ENCODE assay signal across 32 cellular contexts in genomic region chr13:99973163-99973785, GRCh38. TPM values are rescaled to one million over a fixed set of nuclear protein-coding genes. Genes with fewer than 3 reads are reported as not detected.
A peak's percentile ranks its signal among the peaks of the same experiment; 100 is the strongest.
DNase-seq lines count a peak whose midpoint lies in the region; ATAC-seq, FAIRE-seq and TF ChIP-seq lines count a peak whose summit lies in the region.
"Had no signal": no experiment of that assay in that cellular context is flagged by ENCODE, and none has a peak within 500 bp of the region (broad histone marks: within the 10 kb centered on the region; RNA-seq: fewer than 3 reads in every experiment).

No MANE protein-coding gene starts in this region.

- peaks cover 82% of the 10 kb centered on the region for H3K27me3 Mint-ChIP-seq in activated T-cell treated with anti-CD3 and anti-CD28 coated beads, Interleukin-2, amount 50 U/mL, for 72 hours (ENCODE audit: low read depth)
- peaks cover 82% of the 10 kb centered on the region for H3K27me3 Mint-ChIP-seq in activated T-cell treated with anti-CD3 and anti-CD28 coated beads, Interleukin-2, amount 50 U/mL, for 24 hours
- H3K27me3 Mint-ChIP-seq in T-helper 17 cell, result peaks cover 77% of the 10 kb centered on the region

- H3K27me3 ChIP-seq in neural cell (ENCODE audit: insufficient read depth, low read depth, low read length), result peaks cover 81% of the 10 kb centered on the region

- H3K36me3 ChIP-seq in neural cell (ENCODE audit: insufficient read depth, low read length), result no peaks in the 10 kb centered on the region
- H3K36me3 ChIP-seq: breast epithelium, suprapubic skin had no signal

- no peaks in the 10 kb centered on the region for H3K9me2 ChIP-seq in neural cell (ENCODE audit: insufficient read depth, low read length)

- peak overlapping the region; percentile 26 for H3K27ac Mint-ChIP-seq in activated T-cell treated with anti-CD3 and anti-CD28 coated beads, Interleukin-2, amount 50 U/mL, for 72 hours
- H3K27ac Mint-ChIP-seq in activated T-cell treated with anti-CD3 and anti-CD28 coated beads, Interleukin-2, amount 50 U/mL, for 24 hours, result no peak overlapping the region
- H3K27ac Mint-ChIP-seq in T-helper 17 cell, result peak overlapping the region; percentile 82
- H3K27ac Mint-ChIP-seq: stimulated activated effector memory CD8-positive, alpha-beta T cell treated with anti-CD3 and anti-CD28 coated beads, Interleukin-12 subunit alpha, Interleukin-12 subunit beta, amount 100 ng/mL, for 72 hours had no signal

- no peak overlapping the region for H3K4me2 ChIP-seq in neural cell (ENCODE audit: low read length)

- TF ChIP-seq EP300 in neural cell (conservative IDR thresholded peaks at IDR 0.05; ENCODE audit: poor library complexity, severe bottlenecking), result no peak

- no peak for TF ChIP-seq RAD21 in neural cell (conservative IDR thresholded peaks at IDR 0.05)

- no peak overlapping the region for H2AFZ ChIP-seq in neural cell (ENCODE audit: low read depth, low read length)

- H3K9ac ChIP-seq in neural cell (ENCODE audit: low read length), result no peak overlapping the region

- H3K9me3 ChIP-seq in T-helper 17 cell (ENCODE audit: control insufficient read depth, low read length, poor library complexity, severe bottlenecking), result peaks cover 17% of the 10 kb centered on the region
- no peaks in the 10 kb centered on the region for H3K9me3 ChIP-seq in neural cell (ENCODE audit: low read length)
- H3K9me3 ChIP-seq: breast epithelium, suprapubic skin had no signal

- H3K4me1 Mint-ChIP-seq in activated T-cell treated with anti-CD3 and anti-CD28 coated beads, Interleukin-2, amount 50 U/mL, for 72 hours (ENCODE audit: low read depth), result peaks cover 21% of the 10 kb centered on the region
- H3K4me1 Mint-ChIP-seq in activated T-cell treated with anti-CD3 and anti-CD28 coated beads, Interleukin-2, amount 50 U/mL, for 24 hours (ENCODE audit: low read depth), result peaks cover 16% of the 10 kb centered on the region
- H3K4me1 Mint-ChIP-seq in T-helper 17 cell, result peaks cover 10% of the 10 kb centered on the region

- no peak for DNase-seq in activated T-cell treated with anti-CD3 and anti-CD28 coated beads, Interleukin-2, amount 50 U/mL, for 72 hours
- DNase-seq in activated T-cell treated with anti-CD3 and anti-CD28 coated beads, Interleukin-2, amount 50 U/mL, for 24 hours, result no peak
- DNase-seq in T-helper 17 cell (no peak), COLO668 (lab: John Stamatoyannopoulos, UW; ENCODE audit: unreplicated experiment) (no peak)
- DNase-seq: activated CD4-positive, CD25-positive, alpha-beta regulatory T cell treated with anti-CD3 and anti-CD28 coated beads, Interleukin-2, amount 50 U/mL, for 72 hours; activated T-cell treated with anti-CD3 and anti-CD28 coated beads, Interleukin-2, amount 50 U/mL, for 1 hour; amygdala; DMS79; effector CD8-positive, alpha-beta T cell; glutamatergic neuron; kidney; MV-4-11; NCI-H510A; NK-92 treated with Interleukin-12 subunit alpha and Interleukin-12 subunit beta, amount 100 ng/mL, for 24 hours; posterior cingulate gyrus; right cardiac atrium; SHP77; stimulated activated CD4-positive, alpha-beta T cell treated with anti-CD3 and anti-CD28 coated beads, Interleukin-2, amount 100 ng/mL, for 48 hours had no signal

- peak; percentile 30 for FAIRE-seq in G401.6 (lab: Jason Lieb, UNC)
- FAIRE-seq: colon, kidney had no signal

- peaks cover 75% of the 10 kb centered on the region for H3K79me2 ChIP-seq in neural cell (replicated peaks; ENCODE audit: insufficient read depth, low read length)

- H3K27ac ChIP-seq in neural cell (ENCODE audit: low read length), result no peak overlapping the region
- H3K27ac ChIP-seq: breast epithelium, suprapubic skin had no signal

- no peak for TF ChIP-seq CTCF in neural cell (IDR thresholded peaks at IDR 0.05; ENCODE audit: poor library complexity, severe bottlenecking)

- no peaks in the 10 kb centered on the region for H4K20me1 ChIP-seq in neural cell (ENCODE audit: insufficient read depth)

- H3K4me3 Mint-ChIP-seq in activated T-cell treated with anti-CD3 and anti-CD28 coated beads, Interleukin-2, amount 50 U/mL, for 72 hours, result no peak overlapping the region
- H3K4me3 Mint-ChIP-seq in activated T-cell treated with anti-CD3 and anti-CD28 coated beads, Interleukin-2, amount 50 U/mL, for 24 hours, result no peak overlapping the region
- H3K4me3 Mint-ChIP-seq in T-helper 17 cell, result peak overlapping the region; percentile 2
- H3K4me3 Mint-ChIP-seq: stimulated activated effector memory CD8-positive, alpha-beta T cell treated with anti-CD3 and anti-CD28 coated beads, Interleukin-12 subunit alpha, Interleukin-12 subunit beta, amount 100 ng/mL, for 72 hours had no signal

- H3K9me3 Mint-ChIP-seq in activated T-cell treated with anti-CD3 and anti-CD28 coated beads, Interleukin-2, amount 50 U/mL, for 72 hours, result no peaks in the 10 kb centered on the region
- peaks cover 15% of the 10 kb centered on the region for H3K9me3 Mint-ChIP-seq in activated T-cell treated with anti-CD3 and anti-CD28 coated beads, Interleukin-2, amount 50 U/mL, for 24 hours

- no peak overlapping the region for H3K4me3 ChIP-seq in neural cell (ENCODE audit: low read length)
- H3K4me3 ChIP-seq: breast epithelium, suprapubic skin had no signal

- no peaks in the 10 kb centered on the region for H3F3A ChIP-seq in neural cell (ENCODE audit: insufficient read depth, low read length, poor library complexity, severe bottlenecking)

- H3K36me3 Mint-ChIP-seq in activated T-cell treated with anti-CD3 and anti-CD28 coated beads, Interleukin-2, amount 50 U/mL, for 72 hours (ENCODE audit: insufficient read depth in 2 of 2), result peaks cover 8 to 13% of the 10 kb centered on the region in 2 donors
- no peaks in the 10 kb centered on the region for H3K36me3 Mint-ChIP-seq in activated T-cell treated with anti-CD3 and anti-CD28 coated beads, Interleukin-2, amount 50 U/mL, for 24 hours (ENCODE audit: low read depth)
- peaks cover 4% of the 10 kb centered on the region for H3K36me3 Mint-ChIP-seq in T-helper 17 cell (ENCODE audit: low read depth)

- no peak for ATAC-seq in activated T-cell treated with anti-CD3 and anti-CD28 coated beads, Interleukin-2, amount 50 U/mL, for 72 hours (replicated peaks in 1 of 2)
- ATAC-seq in T-helper 17 cell, result no peak
- no peak for ATAC-seq in HG03025 (IDR thresholded peaks at IDR 0.05; ENCODE audit: low FRiP score, unreplicated experiment)
- ATAC-seq in HG03439 (IDR thresholded peaks at IDR 0.05; ENCODE audit: unreplicated experiment), result no peak
- ATAC-seq: right cardiac atrium; stimulated activated effector memory CD8-positive, alpha-beta T cell treated with anti-CD3 and anti-CD28 coated beads, Interleukin-12 subunit alpha, Interleukin-12 subunit beta, amount 100 ng/mL, for 72 hours had no signal

TF ChIP-seq in neural cell, 6 proteins besides CTCF, POLR2A, EP300 and RAD21:
- no peak for TF ChIP-seq MXI1 (conservative IDR thresholded peaks at IDR 0.05; ENCODE audit: poor library complexity, severe bottlenecking)
- TF ChIP-seq POLR2AphosphoS5 (IDR thresholded peaks at IDR 0.05), result peak; percentile 20
TF ChIP-seq in neural cell: peak in this region for 1.

RNA-seq across cellular contexts. Expression of gene ZIC5, which starts 1.7 kb away (rescaled TPM):
- total RNA-seq in activated T-cell treated with anti-CD3 and anti-CD28 coated beads, Interleukin-2, amount 50 U/mL, for 72 hours, result not detected
- total RNA-seq in T-helper 17 cell, result not detected
- 0.94 and 0.98 TPM in 2 replicates for polyA plus RNA-seq in neural cell
- 1.9 and 2.7 TPM in 2 replicates for polyA minus RNA-seq in neural cell
- total RNA-seq: breast epithelium, epithelial cell of proximal tubule, kidney, LHCN-M2, lower leg skin, mononuclear cell, right cardiac atrium, suprapubic skin, ureter had no signal
- polyA plus RNA-seq: BJ, right cardiac atrium had no signal

RNA-seq across cellular contexts. Expression of gene ZIC2, which starts 8.3 kb away (rescaled TPM):
- under 1 TPM in 1 of 2 donors, not detected in 1; 0.25 TPM for total RNA-seq in activated T-cell treated with anti-CD3 and anti-CD28 coated beads, Interleukin-2, amount 50 U/mL, for 72 hours
- not detected for total RNA-seq in T-helper 17 cell
- polyA plus RNA-seq in neural cell, result 10.6 and 13.8 TPM in 2 replicates
- 16.1 and 17.2 TPM in 2 replicates for polyA minus RNA-seq in neural cell
- total RNA-seq: epithelial cell of proximal tubule, LHCN-M2, mononuclear cell, right cardiac atrium, suprapubic skin, ureter had no signal
- polyA plus RNA-seq: BJ, right cardiac atrium had no signal
